In the genomic region with DNA sequence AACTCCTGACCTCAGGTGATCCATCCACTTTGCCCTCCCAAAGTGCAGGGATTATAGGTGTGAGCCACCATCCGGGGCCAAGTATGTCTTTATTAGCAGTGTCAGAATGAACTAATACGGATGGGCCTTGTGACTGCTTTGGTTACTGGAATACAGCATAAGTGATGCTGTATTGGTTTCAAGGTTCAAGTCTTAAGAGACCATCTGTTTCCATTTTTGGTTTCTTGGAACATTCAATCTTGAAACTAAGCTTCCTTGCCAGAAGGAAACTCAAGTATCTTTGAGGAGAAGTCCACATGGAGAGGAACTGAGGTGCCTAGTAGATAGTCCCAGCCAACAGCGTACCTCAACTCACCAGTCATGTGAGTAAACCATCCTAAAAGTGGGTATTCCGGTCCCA, we compare ENCODE assay signal across 17 cellular contexts. TPM values are rescaled to one million over a fixed set of nuclear protein-coding genes. Genes with fewer than 3 reads are reported as not detected.
DNase-seq lines count a peak whose midpoint lies in the region; ATAC-seq and TF ChIP-seq lines count a peak whose summit lies in the region.
"Had no signal": no experiment of that assay in that cellular context is flagged by ENCODE, and none has a peak within 500 bp of the region (broad histone marks: within the 10 kb centered on the region; RNA-seq: fewer than 3 reads in every experiment).

No MANE protein-coding gene starts in this region.

- no peak overlapping the region for H3K27ac ChIP-seq in SJCRH30
- H3K27ac ChIP-seq: 22Rv1, A549, C4-2B had no signal

- no peak for ATAC-seq in natural killer cell treated with Interleukin-12 subunit alpha and Interleukin-12 subunit beta and Interleukin-15 and Interleukin-18, amount 100 ng/mL, for 72 hours
- ATAC-seq in natural killer cell: no peak
- ATAC-seq: A549; CD8-positive, alpha-beta T cell had no signal

- no peaks in the 10 kb centered on the region for H3K9me3 ChIP-seq in SJCRH30 (replicated peaks)
- H3K9me3 ChIP-seq: A549, Caco-2 had no signal

- no peak overlapping the region for H3K27ac Mint-ChIP-seq in natural killer cell treated with Interleukin-12 subunit alpha and Interleukin-12 subunit beta and Interleukin-15 and Interleukin-18, amount 100 ng/mL, for 72 hours
- no peak overlapping the region for H3K27ac Mint-ChIP-seq in natural killer cell
- H3K27ac Mint-ChIP-seq: B cell; CD4-positive, alpha-beta T cell; CD8-positive, alpha-beta T cell had no signal

- no peaks in the 10 kb centered on the region for H3K4me1 Mint-ChIP-seq in natural killer cell treated with Interleukin-12 subunit alpha and Interleukin-12 subunit beta and Interleukin-15 and Interleukin-18, amount 100 ng/mL, for 72 hours (ENCODE audit: low read depth in 2 of 2)
- no peaks in the 10 kb centered on the region for H3K4me1 Mint-ChIP-seq in natural killer cell

- peak; percentile 37 for DNase-seq in natural killer cell treated with Interleukin-12 subunit alpha and Interleukin-12 subunit beta and Interleukin-15 and Interleukin-18, amount 100 ng/mL, for 72 hours (ENCODE audit: low spot score)
- no peak for DNase-seq in natural killer cell
- DNase-seq in fibroblast of peridontal ligament (ENCODE audit: extremely low read depth): peak; percentile 58
- no peak for DNase-seq in midbrain (lab: John Stamatoyannopoulos, UW)
- no peak for DNase-seq in SJCRH30
- DNase-seq: AML-193; Caco-2; Calu3; CD4-positive, alpha-beta T cell; CD8-positive, alpha-beta T cell; DMS79 treated with DMSO at 0.1 percent for 48 hours; GF-D8 had no signal

- H3K9me3 Mint-ChIP-seq in natural killer cell treated with Interleukin-12 subunit alpha and Interleukin-12 subunit beta and Interleukin-15 and Interleukin-18, amount 100 ng/mL, for 72 hours: no peaks in the 10 kb centered on the region
- no peaks in the 10 kb centered on the region for H3K9me3 Mint-ChIP-seq in natural killer cell
- H3K9me3 Mint-ChIP-seq: CD4-positive, alpha-beta T cell; CD8-positive, alpha-beta T cell had no signal

- H3K4me3 ChIP-seq in SJCRH30: no peak overlapping the region
- H3K4me3 ChIP-seq: A549; BLaER1 treated with 17β-estradiol and CSF1 and Interleukin-3, amounts not matched to agents 10 nM and 100 nM had no signal

- intact Hi-C loops in natural killer cell (cut with micrococcal nuclease): no loop called here

- no peak overlapping the region for H3K4me3 Mint-ChIP-seq in natural killer cell treated with Interleukin-12 subunit alpha and Interleukin-12 subunit beta and Interleukin-15 and Interleukin-18, amount 100 ng/mL, for 72 hours
- no peak overlapping the region for H3K4me3 Mint-ChIP-seq in natural killer cell
- H3K4me3 Mint-ChIP-seq: B cell; CD4-positive, alpha-beta T cell; CD8-positive, alpha-beta T cell had no signal

- no peaks in the 10 kb centered on the region for H3K36me3 ChIP-seq in SJCRH30
- H3K36me3 ChIP-seq: BLaER1 treated with 17β-estradiol and CSF1 and Interleukin-3, amounts not matched to agents 10 nM and 100 nM had no signal

- no peaks in the 10 kb centered on the region for H3K36me3 Mint-ChIP-seq in natural killer cell treated with Interleukin-12 subunit alpha and Interleukin-12 subunit beta and Interleukin-15 and Interleukin-18, amount 100 ng/mL, for 72 hours
- no peaks in the 10 kb centered on the region for H3K36me3 Mint-ChIP-seq in natural killer cell
- H3K36me3 Mint-ChIP-seq: CD8-positive, alpha-beta T cell had no signal

- peaks cover 14 to 23% of the 10 kb centered on the region in 2 donors for H3K27me3 Mint-ChIP-seq in natural killer cell treated with Interleukin-12 subunit alpha and Interleukin-12 subunit beta and Interleukin-15 and Interleukin-18, amount 100 ng/mL, for 72 hours
- peaks cover 11 to 15% of the 10 kb centered on the region in 2 donors for H3K27me3 Mint-ChIP-seq in natural killer cell (ENCODE audit: low read depth in 2 of 2)

- no peaks in the 10 kb centered on the region for H3K4me1 ChIP-seq in SJCRH30
- H3K4me1 ChIP-seq: A549, Caco-2 had no signal

- H3K27me3 ChIP-seq in SJCRH30: no peaks in the 10 kb centered on the region
- H3K27me3 ChIP-seq: BLaER1 treated with 17β-estradiol and CSF1 and Interleukin-3, amounts not matched to agents 10 nM and 100 nM had no signal

- TF ChIP-seq CTCF in natural killer cell (IDR thresholded peaks at IDR 0.05): no peak

RNA-seq across cellular contexts. Expression of a gene that starts 58.8 kb away (rescaled TPM):
- 100 to 1,000 TPM in 1 of 2 donors, 10 to 100 TPM in 1; 79.8 to 169 TPM for total RNA-seq in natural killer cell treated with Interleukin-12 subunit alpha and Interleukin-12 subunit beta and Interleukin-15 and Interleukin-18, amount 100 ng/mL, for 72 hours
- 100 to 1,000 TPM; 105 to 166 (median 111) TPM for total RNA-seq in natural killer cell
- 0.08 TPM in 1 of 2 replicates, not detected in the other for total RNA-seq in SJCRH30 (2014; rRNA removed; shearing (Covaris generic))
- total RNA-seq: Caco-2 had no signal

Comparison
In these comparisons a context has a peak if more than half of its experiments do, and no peak if none do; other contexts are left out.
1. DNase-seq: peak in natural killer cell treated with Interleukin-12 subunit alpha and Interleukin-12 subunit beta and Interleukin-15 and Interleukin-18, amount 100 ng/mL, for 72 hours (single experiment) and fibroblast of peridontal ligament (single experiment); none in natural killer cell (single experiment), midbrain (single experiment) and SJCRH30 (0 of 2).
2. RNA of a gene that starts 58.8 kb away (total RNA-seq): 79.8 to 169 TPM in natural killer cell treated with Interleukin-12 subunit alpha and Interleukin-12 subunit beta and Interleukin-15 and Interleukin-18, amount 100 ng/mL, for 72 hours and 105 to 166 TPM in natural killer cell; 0.08 TPM in SJCRH30; every median in the first group is over 10 times any median in the second.